8 cellular contexts compared by ENCODE assay signal in the genomic region with DNA sequence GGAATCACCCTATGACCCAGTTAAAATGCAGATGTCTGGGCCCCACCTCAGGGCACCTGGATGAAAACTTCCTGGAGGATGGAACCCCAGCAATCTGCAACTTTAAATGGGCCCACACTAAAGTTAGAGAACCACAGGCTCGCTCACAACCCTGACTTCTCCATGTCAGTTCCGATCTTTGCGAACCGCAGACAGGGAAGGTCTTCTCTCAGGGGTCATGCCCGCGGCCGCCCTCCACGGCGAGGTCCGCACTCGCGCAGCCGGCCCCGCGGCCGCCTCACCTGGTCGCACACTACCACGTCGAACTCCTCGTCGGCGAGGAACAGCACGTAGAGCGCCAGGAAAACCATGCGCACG. TPM values are rescaled to one million over a fixed set of nuclear protein-coding genes. Genes with fewer than 3 reads are reported as not detected.
DNase-seq lines count a peak whose midpoint lies in the region; ATAC-seq and TF ChIP-seq lines count a peak whose summit lies in the region.

No MANE protein-coding gene starts in this region.

- H3K9me2 ChIP-seq in DOHH2 (replicated peaks; ENCODE audit: control insufficient read depth, low read length) = no peaks in the 10 kb centered on the region

- intact Hi-C loops in natural killer cell (cut with micrococcal nuclease) = loop anchor here (5.0 kb wide), 1 partner anchor 596 kb away; no protein-coding TSS in a partner anchor

- H3K4me1 Mint-ChIP-seq in natural killer cell = peaks cover 68 to 80% of the 10 kb centered on the region in 2 donors

- H4K20me1 ChIP-seq in DOHH2 (ENCODE audit: control insufficient read depth, insufficient read depth, low read depth, low read length) = peaks cover 11% of the 10 kb centered on the region; the same call in 1 of the 2 replicates

- H3K4me3 ChIP-seq in DOHH2 (ENCODE audit: low read length) = peak overlapping the region; percentile 92
- peak overlapping the region; percentile 89 for H3K4me3 ChIP-seq in Jurkat, Clone E6-1 (ENCODE audit: low read length)

- no peaks in the 10 kb centered on the region for H3K27me3 Mint-ChIP-seq in natural killer cell (ENCODE audit: low read depth in 2 of 2)

- no peaks in the 10 kb centered on the region for H3F3A ChIP-seq in DOHH2 (ENCODE audit: control insufficient read depth, insufficient read depth)

- no peaks in the 10 kb centered on the region for H3K9me3 Mint-ChIP-seq in natural killer cell

- H3K27me3 ChIP-seq in DOHH2 (ENCODE audit: control insufficient read depth, low read length) = no peaks in the 10 kb centered on the region

- H3K36me3 ChIP-seq in DOHH2 (ENCODE audit: control insufficient read depth, low read length) = peaks cover 67% of the 10 kb centered on the region

- no peak for TF ChIP-seq CTCF in DOHH2 (IDR thresholded peaks at IDR 0.05; ENCODE audit: low read depth, low read length, poor library complexity, severe bottlenecking)
- no peak for TF ChIP-seq CTCF in natural killer cell (IDR thresholded peaks at IDR 0.05)

- ATAC-seq in natural killer cell (no peak), GM21786 (IDR thresholded peaks at IDR 0.05; ENCODE audit: unreplicated experiment) (no peak)

- H3K27ac ChIP-seq in DOHH2 (ENCODE audit: low read depth, low read length) = peak overlapping the region; percentile 75
- H3K27ac ChIP-seq in cingulate gyrus (ENCODE audit: low read depth, low read length) = peak overlapping the region; percentile 99

- peaks cover 33% of the 10 kb centered on the region for H3K4me1 ChIP-seq in DOHH2 (ENCODE audit: control insufficient read depth, low read length)

- DNase-seq in Jurkat, Clone E6-1 (ENCODE audit: low read depth, low spot score) = no peak
- DNase-seq in natural killer cell = no peak
- no peak for DNase-seq in NK-92 (lab: John Stamatoyannopoulos, UW; ENCODE audit: unreplicated experiment)
- DNase-seq in C1 segment of cervical spinal cord (lab: John Stamatoyannopoulos, UW) = no peak
- DNase-seq in NCI-H2196 treated with DMSO at 0.1 percent for 48 hours (lab: John Stamatoyannopoulos, UW; ENCODE audit: unreplicated experiment) = no peak

- peak overlapping the region; percentile 99 for H3K4me3 Mint-ChIP-seq in natural killer cell

- H3K27ac Mint-ChIP-seq in natural killer cell = peak overlapping the region; percentile 99 to 100

- peak overlapping the region; percentile 92 for H3K4me2 ChIP-seq in DOHH2 (ENCODE audit: low read length)

- H3K36me3 Mint-ChIP-seq in natural killer cell = peaks cover 10% of the 10 kb centered on the region

- H3K79me2 ChIP-seq in DOHH2 (ENCODE audit: control insufficient read depth, low read length) = peaks cover 97% of the 10 kb centered on the region

- no peaks in the 10 kb centered on the region for H3K9me3 ChIP-seq in DOHH2 (ENCODE audit: control insufficient read depth, insufficient read depth, low read length)

RNA-seq across cellular contexts. Expression of gene ALG2, which starts 0.5 kb away (rescaled TPM):
- 22.5 TPM for polyA plus RNA-seq in Jurkat, Clone E6-1 (2012; ENCODE audit: insufficient read depth, insufficient read length)
- 10 to 100 TPM; 17.3 to 23.2 (median 20.7) TPM for total RNA-seq in natural killer cell

RNA-seq across cellular contexts. Expression of gene SEC61B, which starts 0.8 kb away (rescaled TPM):
- 289 TPM for polyA plus RNA-seq in Jurkat, Clone E6-1 (2012; ENCODE audit: insufficient read depth, insufficient read length)
- 10 to 100 TPM; 78.9 to 95.1 (median 93.8) TPM for total RNA-seq in natural killer cell
